1 cellular context compared by ENCODE assay signal in the genomic region with DNA sequence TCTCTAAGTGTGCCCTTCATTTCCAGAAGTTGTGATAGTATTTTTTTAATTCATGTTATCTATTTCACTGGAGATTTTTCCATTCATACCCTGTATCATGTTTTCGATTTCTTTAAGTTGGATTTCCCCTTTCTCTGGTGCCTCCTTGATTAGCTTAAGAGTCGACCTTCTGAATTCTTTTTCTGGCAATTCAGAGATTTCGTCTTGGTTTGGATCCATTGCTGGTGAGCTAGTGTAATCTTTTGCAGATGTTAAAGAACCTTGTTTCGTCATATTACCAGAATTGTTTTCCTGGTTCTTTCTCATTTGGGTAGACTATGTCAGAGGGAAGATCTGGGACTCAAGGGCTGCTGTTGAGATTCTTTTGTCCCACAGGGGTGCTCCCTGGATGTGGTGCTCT.
TF ChIP-seq lines count a peak whose summit lies in the region.

No MANE protein-coding gene starts in this region.

TF ChIP-seq in K562, 482 proteins besides CTCF, POLR2A, EP300 and RAD21:
- TF ChIP-seq, protein P1, sequence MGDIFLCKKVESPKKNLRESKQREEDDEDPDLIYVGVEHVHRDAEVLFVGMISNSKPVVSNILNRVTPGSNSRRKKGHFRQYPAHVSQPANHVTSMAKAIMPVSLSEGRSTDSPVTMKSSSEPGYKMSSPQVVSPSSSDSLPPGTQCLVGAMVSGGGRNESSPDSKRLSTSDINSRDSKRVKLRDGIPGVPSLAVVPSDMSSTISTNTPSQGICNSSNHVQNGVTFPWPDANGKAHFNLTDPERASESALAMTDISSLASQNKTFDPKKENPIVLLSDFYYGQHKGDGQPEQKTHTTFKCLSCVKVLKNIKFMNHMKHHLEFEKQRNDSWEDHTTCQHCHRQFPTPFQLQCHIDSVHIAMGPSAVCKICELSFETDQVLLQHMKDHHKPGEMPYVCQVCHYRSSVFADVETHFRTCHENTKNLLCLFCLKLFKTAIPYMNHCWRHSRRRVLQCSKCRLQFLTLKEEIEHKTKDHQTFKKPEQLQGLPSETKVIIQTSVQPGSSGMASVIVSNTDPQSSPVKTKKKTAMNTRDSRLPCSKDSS (IDR thresholded peaks at IDR 0.05; ENCODE audit: low read depth, partially characterized antibody), result peak; percentile 23
- no peak for TF ChIP-seq TEAD1 (CRISPR knock-in tag; IDR thresholded peaks at IDR 0.05)
